Comparison of ENCODE assay signal across 1 cellular context in the genomic region with DNA sequence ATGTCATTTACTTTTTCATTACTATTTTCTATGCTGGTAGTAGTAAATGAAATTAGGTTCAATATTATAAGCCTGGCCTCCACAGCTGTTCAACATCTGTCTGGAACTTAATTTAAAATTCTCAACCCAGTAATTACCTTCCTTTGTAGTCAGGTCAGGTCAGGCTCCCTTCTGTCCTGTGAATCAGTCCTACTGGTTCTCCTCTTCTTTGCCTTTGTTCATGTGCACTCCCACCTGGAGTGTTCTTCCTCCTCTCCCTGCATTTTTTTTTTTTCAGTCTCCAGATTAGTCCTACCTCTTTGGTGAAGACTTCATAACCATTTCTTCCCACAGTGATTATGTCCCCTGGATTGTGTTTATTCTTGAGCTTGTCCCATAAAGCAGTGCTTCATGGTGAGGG.
TF ChIP-seq lines count a peak whose summit lies in the region.

No MANE protein-coding gene starts in this region.

TF ChIP-seq in K562, 482 proteins besides CTCF, POLR2A, EP300 and RAD21:
- no peak for TF ChIP-seq MCM2 (IDR thresholded peaks at IDR 0.05; ENCODE audit: low read depth)
- TF ChIP-seq RCOR1 (IDR thresholded peaks at IDR 0.05; ENCODE audit: borderline replicate concordance in 1 of 2, low read depth in 2 of 2, low read length in 2 of 2): no peak
- TF ChIP-seq, protein P1, sequence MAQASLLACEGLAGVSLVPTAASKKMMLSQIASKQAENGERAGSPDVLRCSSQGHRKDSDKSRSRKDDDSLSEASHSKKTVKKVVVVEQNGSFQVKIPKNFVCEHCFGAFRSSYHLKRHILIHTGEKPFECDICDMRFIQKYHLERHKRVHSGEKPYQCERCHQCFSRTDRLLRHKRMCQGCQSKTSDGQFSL (CRISPR knock-in tag; IDR thresholded peaks at IDR 0.05): no peak
- TF ChIP-seq, protein P1 (tag; IDR thresholded peaks at IDR 0.05): no peak
- TF ChIP-seq TBL1XR1 (IDR thresholded peaks at IDR 0.05; ENCODE audit: low read length in 2 of 2): no peak
